Comparison of ENCODE assay signal across 13 cellular contexts in genomic region chr7:2082357-2083038, GRCh38.
DNase-seq lines count a peak whose midpoint lies in the region; ATAC-seq and TF ChIP-seq lines count a peak whose summit lies in the region.
"Had no signal": no experiment of that assay in that cellular context is flagged by ENCODE, and none has a peak within 500 bp of the region (broad histone marks: within the 10 kb centered on the region; RNA-seq: fewer than 3 reads in every experiment).

No MANE protein-coding gene starts in this region.

- peaks cover 22% of the 10 kb centered on the region for H3K4me1 Mint-ChIP-seq in GM23338
- peaks cover 29% of the 10 kb centered on the region for H3K4me1 Mint-ChIP-seq in mesothelial cell of epicardium

- no peak overlapping the region for H2AFZ ChIP-seq in GM23338

- WGBS in body of pancreas, 2 donors, result 81 to 90% methylated on average over 28 of the region's 28 CpGs

- H3K27me3 ChIP-seq in GM23338 (ENCODE audit: insufficient read depth), result no peaks in the 10 kb centered on the region
- H3K27me3 ChIP-seq in body of pancreas, result no peaks in the 10 kb centered on the region

- H4K20me1 ChIP-seq in GM23338 (replicated peaks; ENCODE audit: insufficient read depth), result no peaks in the 10 kb centered on the region; the same call in 1 of the 2 replicates

- H3F3A ChIP-seq in GM23338 (replicated peaks; ENCODE audit: low read depth), result no peaks in the 10 kb centered on the region

- H3K27ac ChIP-seq in GM23338 (ENCODE audit: low read depth) (0 out of 2 replicates have a peak overlapping the region, but pooled peaks have one; percentile 74), body of pancreas (no peak overlapping the region)
- H3K27ac ChIP-seq: KMS-11, left ventricle myocardium inferior had no signal

- TF ChIP-seq POLR2A in body of pancreas (IDR thresholded peaks at IDR 0.05), result no peak

- H3K27ac Mint-ChIP-seq in GM23338 (peak overlapping the region; percentile 78), mesothelial cell of epicardium (peak overlapping the region; percentile 86)

- no peak for TF ChIP-seq CTCF in AG04449 (IDR thresholded peaks at IDR 0.05; ENCODE audit: insufficient read depth, low read length, missing control alignments)
- TF ChIP-seq CTCF in GM23338 (conservative IDR thresholded peaks at IDR 0.05; ENCODE audit: low read depth in 2 of 2), result no peak
- TF ChIP-seq CTCF in body of pancreas (IDR thresholded peaks at IDR 0.05), result no peak
- no peak for TF ChIP-seq CTCF in mesothelial cell of epicardium (IDR thresholded peaks at IDR 0.05; ENCODE audit: unreplicated experiment)

- no peaks in the 10 kb centered on the region for H3K9me3 ChIP-seq in body of pancreas
- H3K9me3 ChIP-seq: left ventricle myocardium inferior had no signal

- H3K27me3 Mint-ChIP-seq in GM23338 (ENCODE audit: insufficient read depth, low read depth, poor library complexity) (peaks cover 12% of the 10 kb centered on the region), mesothelial cell of epicardium (ENCODE audit: low read depth) (no peaks in the 10 kb centered on the region)

- H3K79me2 ChIP-seq in GM23338 (replicated peaks; ENCODE audit: insufficient read depth), result no peaks in the 10 kb centered on the region; the same call in 1 of the 2 replicates

- CTCF ChIA-PET in AG04449 (lab: Yijun Ruan, JAX), result interaction anchor here (0.7 to 2.5 kb wide), 5 partner anchors 12 to 265 kb away, joined by 3 to 10 read pairs (median 4); no protein-coding TSS in a partner anchor

- H3K9me2 ChIP-seq in GM23338 (ENCODE audit: insufficient read depth), result no peaks in the 10 kb centered on the region

- H3K4me2 ChIP-seq in GM23338, result no peak overlapping the region
- H3K4me2 ChIP-seq: KMS-11 had no signal

- POLR2A ChIA-PET in AG04449 (lab: Yijun Ruan, JAX), result interaction anchor here (0.7 to 1.1 kb wide), 2 partner anchors 11 to 64 kb away, joined by 3 to 5 read pairs; no protein-coding TSS in a partner anchor

- H3K4me3 ChIP-seq in AG04449 (ENCODE audit: low read depth, low read length), result no peak overlapping the region
- H3K4me3 ChIP-seq in GM23338, result no peak overlapping the region
- no peak overlapping the region for H3K4me3 ChIP-seq in body of pancreas
- H3K4me3 ChIP-seq: GM12878, left ventricle myocardium inferior had no signal

- no peak overlapping the region for H3K4me3 Mint-ChIP-seq in GM23338
- H3K4me3 Mint-ChIP-seq in mesothelial cell of epicardium, result no peak overlapping the region

- H3K36me3 ChIP-seq in GM23338 (ENCODE audit: insufficient read depth) (no peaks in the 10 kb centered on the region), body of pancreas (replicated peaks in 1 of 2; ENCODE audit: insufficient read depth in 1 of 2, low read depth in 2 of 2) (no peaks in the 10 kb centered on the region)

- H3K4me1 ChIP-seq in GM23338 (ENCODE audit: insufficient read depth), result no peaks in the 10 kb centered on the region
- no peaks in the 10 kb centered on the region for H3K4me1 ChIP-seq in body of pancreas

- DNase-seq in AG04449 (ENCODE audit: low read depth, low spot score), result peak; percentile 37
- DNase-seq in GM23338 (ENCODE audit: low spot score), result no peak
- DNase-seq in body of pancreas, result peak in 2 of 4 donors; percentile 15 to 30
- DNase-seq in mesothelial cell of epicardium (ENCODE audit: low spot score in 2 of 2, unreplicated experiment in 2 of 2), result peak in 1 of 2 experiments; percentile 53
- DNase-seq in NCI-H2227 (lab: John Stamatoyannopoulos, UW; ENCODE audit: unreplicated experiment), result no peak
- no peak for DNase-seq in mucosa of gallbladder (ENCODE audit: low spot score)
- DNase-seq: left ventricle myocardium inferior, NCI-H524 treated with DMSO at 0.1 percent for 48 hours, T-helper 1 cell had no signal

- intact Hi-C loops in body of pancreas (cut with DNase I), result no loop called here

- H3K9me3 Mint-ChIP-seq in GM23338 (no peaks in the 10 kb centered on the region), mesothelial cell of epicardium (no peaks in the 10 kb centered on the region)

- ATAC-seq in GM23338 (peak; percentile 40), body of pancreas (peak; percentile 61), GM18520 (IDR thresholded peaks at IDR 0.05; ENCODE audit: unreplicated experiment) (no peak), HG02938 (IDR thresholded peaks at IDR 0.05; ENCODE audit: unreplicated experiment) (no peak)
- ATAC-seq: GM12878 had no signal

- H3K36me3 Mint-ChIP-seq in GM23338 (ENCODE audit: low read depth) (peaks cover 9% of the 10 kb centered on the region; the same call in 2 of the 3 replicates), mesothelial cell of epicardium (peaks cover 3% of the 10 kb centered on the region)

TF ChIP-seq in GM23338, 12 proteins besides CTCF, POLR2A, EP300 and RAD21 (continues in another document):
- no peak for TF ChIP-seq ZNF114 (CRISPR knock-in tag; IDR thresholded peaks at IDR 0.05)
- no peak for TF ChIP-seq ZNF331 (CRISPR knock-in tag; IDR thresholded peaks at IDR 0.05; ENCODE audit: low read depth)
- TF ChIP-seq EZH2phosphoT487 (IDR thresholded peaks at IDR 0.05; ENCODE audit: unreplicated experiment), result no peak
- no peak for TF ChIP-seq ETS1 (IDR thresholded peaks at IDR 0.05)
- no peak for TF ChIP-seq ZNF462 (CRISPR knock-in tag; IDR thresholded peaks at IDR 0.05)
- no peak for TF ChIP-seq CREB1 (CRISPR knock-in tag; IDR thresholded peaks at IDR 0.05; ENCODE audit: low read depth)
- no peak for TF ChIP-seq POLR2AphosphoS5 (IDR thresholded peaks at IDR 0.05; ENCODE audit: low read depth)

Comparison
In these comparisons a context has a peak if more than half of its experiments do, and no peak if none do; other contexts are left out.
1. ATAC-seq: peak in GM23338 (single experiment) and body of pancreas (single experiment); none in GM18520 (single experiment) and HG02938 (single experiment).